ENCODE assay signal across 10 cellular contexts in genomic region chrX:104253567-104254441, GRCh38. TPM values are rescaled to one million over a fixed set of nuclear protein-coding genes. Genes with fewer than 3 reads are reported as not detected.
DNase-seq lines count a peak whose midpoint lies in the region; ATAC-seq lines count a peak whose summit lies in the region.
"Had no signal": no experiment of that assay in that cellular context is flagged by ENCODE, and none has a peak within 500 bp of the region (broad histone marks: within the 10 kb centered on the region; RNA-seq: fewer than 3 reads in every experiment).

No MANE protein-coding gene starts in this region.

- no peak overlapping the region for H3K27ac Mint-ChIP-seq in activated naive CD4-positive, alpha-beta T cell treated with anti-CD3 and anti-CD28 coated beads, Interleukin-2, amount 10 ng/mL, durations not matched to agents 7 days and 5 days
- H3K27ac Mint-ChIP-seq in activated naive CD8-positive, alpha-beta T cell treated with anti-CD3 and anti-CD28 coated beads, Interleukin-2, amount 50 U/mL, for 24 hours, result no peak overlapping the region

- H3K27ac ChIP-seq in urinary bladder (ENCODE audit: low read depth), result no peak overlapping the region

- H3K4me3 Mint-ChIP-seq in activated naive CD4-positive, alpha-beta T cell treated with anti-CD3 and anti-CD28 coated beads, Interleukin-2, amount 10 ng/mL, durations not matched to agents 7 days and 5 days, result peak overlapping the region; percentile 56
- H3K4me3 Mint-ChIP-seq in activated naive CD8-positive, alpha-beta T cell treated with anti-CD3 and anti-CD28 coated beads, Interleukin-2, amount 50 U/mL, for 24 hours, result peak overlapping the region; percentile 65

- H3K27me3 Mint-ChIP-seq in activated naive CD4-positive, alpha-beta T cell treated with anti-CD3 and anti-CD28 coated beads, Interleukin-2, amount 10 ng/mL, durations not matched to agents 7 days and 5 days, result peaks cover 57% of the 10 kb centered on the region
- peaks cover 32% of the 10 kb centered on the region for H3K27me3 Mint-ChIP-seq in activated naive CD8-positive, alpha-beta T cell treated with anti-CD3 and anti-CD28 coated beads, Interleukin-2, amount 50 U/mL, for 24 hours

- no peaks in the 10 kb centered on the region for H3K36me3 ChIP-seq in urinary bladder (ENCODE audit: insufficient read depth)

- H3K4me1 ChIP-seq in urinary bladder (ENCODE audit: insufficient read depth), result no peaks in the 10 kb centered on the region

- no peaks in the 10 kb centered on the region for H3K9me3 Mint-ChIP-seq in activated naive CD4-positive, alpha-beta T cell treated with anti-CD3 and anti-CD28 coated beads, Interleukin-2, amount 10 ng/mL, durations not matched to agents 7 days and 5 days
- no peaks in the 10 kb centered on the region for H3K9me3 Mint-ChIP-seq in activated naive CD8-positive, alpha-beta T cell treated with anti-CD3 and anti-CD28 coated beads, Interleukin-2, amount 50 U/mL, for 24 hours

- 2% methylated on average over 65 of the region's 65 CpGs for WGBS in urinary bladder

- H3K4me1 Mint-ChIP-seq in activated naive CD4-positive, alpha-beta T cell treated with anti-CD3 and anti-CD28 coated beads, Interleukin-2, amount 10 ng/mL, durations not matched to agents 7 days and 5 days, result peaks cover 6% of the 10 kb centered on the region
- peaks cover 9% of the 10 kb centered on the region for H3K4me1 Mint-ChIP-seq in activated naive CD8-positive, alpha-beta T cell treated with anti-CD3 and anti-CD28 coated beads, Interleukin-2, amount 50 U/mL, for 24 hours

- DNase-seq in activated naive CD4-positive, alpha-beta T cell treated with anti-CD3 and anti-CD28 coated beads, Interleukin-2, amount 10 ng/mL, durations not matched to agents 7 days and 5 days, result no peak
- no peak for DNase-seq in activated naive CD4-positive, alpha-beta T cell treated with anti-CD3 and anti-CD28 coated beads, Interleukin-2, amount 50 U/mL, for 16 hours
- peak; percentile 6 for DNase-seq in activated naive CD8-positive, alpha-beta T cell treated with anti-CD3 and anti-CD28 coated beads, Interleukin-2, amount 50 U/mL, for 24 hours
- DNase-seq in left kidney (ENCODE audit: low read depth, low spot score) (peak; percentile 41), SHP77 (lab: John Stamatoyannopoulos, UW) (no peak), COR-L47 (lab: John Stamatoyannopoulos, UW) (no peak), HCEC 1CT (no peak)
- DNase-seq: activated CD4-positive, CD25-positive, alpha-beta regulatory T cell treated with anti-CD3 and anti-CD28 coated beads, Interleukin-2, amount 50 U/mL, for 72 hours; NCI-H226 had no signal

- no peaks in the 10 kb centered on the region for H3K36me3 Mint-ChIP-seq in activated naive CD4-positive, alpha-beta T cell treated with anti-CD3 and anti-CD28 coated beads, Interleukin-2, amount 10 ng/mL, durations not matched to agents 7 days and 5 days
- H3K36me3 Mint-ChIP-seq in activated naive CD8-positive, alpha-beta T cell treated with anti-CD3 and anti-CD28 coated beads, Interleukin-2, amount 50 U/mL, for 24 hours (ENCODE audit: low read depth), result no peaks in the 10 kb centered on the region

- H3K4me3 ChIP-seq in urinary bladder (ENCODE audit: low read depth, low read length), result peak overlapping the region; percentile 9

- ATAC-seq in activated naive CD8-positive, alpha-beta T cell treated with anti-CD3 and anti-CD28 coated beads, Interleukin-2, amount 50 U/mL, for 24 hours, result no peak

- CTCF ChIA-PET in activated naive CD4-positive, alpha-beta T cell treated with anti-CD3 and anti-CD28 coated beads, Interleukin-2, amount 10 ng/mL, durations not matched to agents 7 days and 5 days (lab: Charles Lee), result no interaction called here

RNA-seq across cellular contexts. Expression of gene ESX1, which starts 0.9 kb away (rescaled TPM):
- not detected for total RNA-seq in urinary bladder
- polyA plus RNA-seq in urinary bladder, result not detected

Comparison
In these comparisons a context has a peak if more than half of its experiments do, and no peak if none do; other contexts are left out.
1. DNase-seq: peak in activated naive CD8-positive, alpha-beta T cell treated with anti-CD3 and anti-CD28 coated beads, Interleukin-2, amount 50 U/mL, for 24 hours (single experiment) and left kidney (single experiment); none in activated naive CD4-positive, alpha-beta T cell treated with anti-CD3 and anti-CD28 coated beads, Interleukin-2, amount 10 ng/mL, durations not matched to agents 7 days and 5 days (single experiment), activated naive CD4-positive, alpha-beta T cell treated with anti-CD3 and anti-CD28 coated beads, Interleukin-2, amount 50 U/mL, for 16 hours (single experiment), SHP77 (0 of 2), COR-L47 (single experiment) and HCEC 1CT (single experiment).